In the genomic region with DNA sequence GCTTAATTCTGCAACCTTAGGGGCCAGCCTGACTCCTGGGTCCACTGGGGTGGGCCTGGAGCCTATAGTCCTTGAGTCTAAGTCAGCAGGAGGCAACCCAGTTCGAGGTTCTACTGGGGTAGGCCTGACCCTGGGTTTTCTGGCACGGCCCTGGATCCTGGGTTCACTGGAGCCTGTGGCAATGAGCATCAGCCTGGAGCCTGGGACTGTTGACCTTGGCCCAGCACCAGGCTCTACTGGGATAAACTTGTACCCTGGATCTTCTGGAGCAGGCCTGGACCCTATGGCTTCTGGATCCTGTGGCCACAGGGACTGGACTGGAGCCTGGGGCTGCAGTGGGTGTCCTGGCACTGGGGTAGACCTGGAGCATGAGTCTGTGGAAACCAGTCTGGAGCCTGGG, we compare ENCODE assay signal across 19 cellular contexts.
"Had no signal": no experiment of that assay in that cellular context is flagged by ENCODE, and none has a peak within 500 bp of the region (broad histone marks: within the 10 kb centered on the region; RNA-seq: fewer than 3 reads in every experiment).

No MANE protein-coding gene starts in this region.

- ATAC-seq: left cardiac atrium, left ventricle myocardium superior had no signal

- H3K27ac ChIP-seq: dorsolateral prefrontal cortex, hepatocyte, lower lobe of right lung, parathyroid adenoma, sigmoid colon, thoracic aorta had no signal

- H3K9me3 ChIP-seq: lower lobe of right lung, sigmoid colon, thoracic aorta had no signal

- H3K27me3 ChIP-seq: dorsolateral prefrontal cortex, hepatocyte, sigmoid colon had no signal

- H3K4me1 Mint-ChIP-seq: neural crest cell had no signal

- H3K27ac Mint-ChIP-seq: natural killer cell treated with Interleukin-12 subunit alpha and Interleukin-12 subunit beta and Interleukin-15 and Interleukin-18, amount 100 ng/mL, for 72 hours; progenitor cell of endocrine pancreas; type B pancreatic cell had no signal

- H3K36me3 Mint-ChIP-seq: natural killer cell treated with Interleukin-12 subunit alpha and Interleukin-12 subunit beta and Interleukin-15 and Interleukin-18, amount 100 ng/mL, for 72 hours; type B pancreatic cell had no signal

- H3K36me3 ChIP-seq: lower lobe of right lung, sigmoid colon, thoracic aorta had no signal

- DNase-seq: central memory CD4-positive, alpha-beta T cell; dorsolateral prefrontal cortex; effector CD4-positive, alpha-beta T cell; head of caudate nucleus; kidney; left cardiac atrium; left ventricle myocardium superior; lower lobe of right lung; sigmoid colon; stimulated activated CD4-positive, alpha-beta T cell treated with anti-CD3 and anti-CD28 coated beads, Interleukin-4, amount 100 ng/mL, for 4 hours; stimulated activated naive CD4-positive, alpha-beta T cell; substantia nigra had no signal

- H3K4me3 Mint-ChIP-seq: natural killer cell treated with Interleukin-12 subunit alpha and Interleukin-12 subunit beta and Interleukin-15 and Interleukin-18, amount 100 ng/mL, for 72 hours; neural crest cell; type B pancreatic cell had no signal

- H3K4me3 ChIP-seq: dorsolateral prefrontal cortex, hepatocyte, lower lobe of right lung, sigmoid colon, thoracic aorta had no signal

- H2AFZ ChIP-seq: hepatocyte, parathyroid adenoma had no signal

- H3K4me1 ChIP-seq: lower lobe of right lung, parathyroid adenoma had no signal

- H3K9ac ChIP-seq: parathyroid adenoma had no signal

- H3K9me3 Mint-ChIP-seq: type B pancreatic cell had no signal

- H3K4me2 ChIP-seq: hepatocyte had no signal
